In genomic region chr14:75222208-75222701, GRCh38 we compare ENCODE assay signal across 8 cellular contexts. TPM values are rescaled to one million over a fixed set of nuclear protein-coding genes. Genes with fewer than 3 reads are reported as not detected.
DNase-seq lines count a peak whose midpoint lies in the region; ATAC-seq, FAIRE-seq and TF ChIP-seq lines count a peak whose summit lies in the region.

No MANE protein-coding gene starts in this region.

- H3K9ac ChIP-seq in Karpas-422 (ENCODE audit: low read length) (no peak overlapping the region), H1 (replicated peaks in 1 of 4; ENCODE audit: extremely low read depth in 1 of 4, low read depth in 3 of 4, low read length in 3 of 4) (no peak overlapping the region), trophoblast cell (ENCODE audit: low read length) (no peak overlapping the region)

- no peak overlapping the region for H3K27ac Mint-ChIP-seq in effector memory CD8-positive, alpha-beta T cell

- POLR2A ChIA-PET in H1 (lab: Charles Lee; ENCODE audit: partially characterized antibody), result interaction anchor here (0.6 to 2.0 kb wide), 4 partner anchors 13 to 1046 kb away, joined by 3 to 7 read pairs (median 4); no protein-coding TSS in a partner anchor

- H4K8ac ChIP-seq in H1 (ENCODE audit: extremely low read depth, insufficient read depth, low read length) (no peak overlapping the region; the same call in 1 of the 2 replicates), trophoblast cell (ENCODE audit: low read depth, low read length) (peak overlapping the region; percentile 72)

- peak; percentile 48 for ATAC-seq in GM18861 (IDR thresholded peaks at IDR 0.05; ENCODE audit: unreplicated experiment)
- no peak for ATAC-seq in effector memory CD8-positive, alpha-beta T cell (replicated peaks)

- H3K14ac ChIP-seq in H1 (ENCODE audit: insufficient read length), result no peak overlapping the region
- peak overlapping the region; percentile 67 for H3K14ac ChIP-seq in trophoblast cell (ENCODE audit: low read length)

- H3K4me2 ChIP-seq in Karpas-422 (ENCODE audit: low read depth, low read length, poor library complexity, severe bottlenecking) (peak overlapping the region; percentile 33), H1 (ENCODE audit: insufficient read depth in 1 of 2, low read depth in 2 of 2, low read length in 2 of 2) (peak overlapping the region in 1 of 2 experiments; percentile 10; a peak in 1 of 4 replicates), trophoblast cell (ENCODE audit: low read length) (no peak overlapping the region)

- H3K79me2 ChIP-seq in Karpas-422 (ENCODE audit: low read length), result no peaks in the 10 kb centered on the region
- no peaks in the 10 kb centered on the region for H3K79me2 ChIP-seq in H1 (ENCODE audit: control insufficient read depth in 1 of 2, insufficient read depth in 2 of 2, low read length in 2 of 2)
- H3K79me2 ChIP-seq in trophoblast cell (ENCODE audit: control insufficient read depth, insufficient read depth, low read length, poor library complexity), result no peaks in the 10 kb centered on the region

- no peak overlapping the region for H3K4me3 Mint-ChIP-seq in effector memory CD8-positive, alpha-beta T cell

- WGBS in H1 (ENCODE audit: extremely low coverage in 1 of 2, insufficient coverage in 1 of 2, insufficient read length in 1 of 2, insufficient replicate concordance in 2 of 2, low coverage in 1 of 2, low lambda C conversion rate in 2 of 2, missing lambda C conversion rate in 1 of 2), 2 experiments, result 64% methylated on average over 12 of the region's 12 CpGs; no CpG with 5 or more reads in 1 of the 2 experiments
- no CpG with 5 or more reads among the region's 12 CpGs for WGBS in trophoblast cell (ENCODE audit: extremely low coverage, insufficient coverage, insufficient read length)
- 72 to 89% (median 74%) methylated on average over 12 of the region's 12 CpGs for WGBS in stomach, 5 donors

- H3K23ac ChIP-seq in H1 (ENCODE audit: insufficient read length) (no peak overlapping the region), trophoblast cell (ENCODE audit: low read length) (no peak overlapping the region)

- H3K4ac ChIP-seq in H1 (replicated peaks; ENCODE audit: insufficient read length, low read depth, low read length) (no peak overlapping the region), trophoblast cell (ENCODE audit: low read depth, low read length) (no peak overlapping the region)

- no peak for TF ChIP-seq POLR2A in H1 (IDR thresholded peaks at IDR 0.05; ENCODE audit: control extremely low read depth in 1 of 2, low read depth in 2 of 2, low read length in 2 of 2)
- TF ChIP-seq POLR2A in stomach (IDR thresholded peaks at IDR 0.05), result no peak

- DNase-seq in Karpas-422 (peak; percentile 54), H1 (ENCODE audit: low read depth in 1 of 2, low spot score in 2 of 2) (peak in 1 of 2 experiments; percentile 47), trophoblast cell (peak; percentile 65 to 71), stomach (no peak), NCI-H526 treated with DMSO at 0.1 percent for 48 hours (lab: John Stamatoyannopoulos, UW) (no peak), NCI-H1417 treated with DMSO at 0.1 percent for 48 hours (lab: John Stamatoyannopoulos, UW) (no peak)
- no peak for DNase-seq in effector memory CD8-positive, alpha-beta T cell

- H3K79me1 ChIP-seq in H1 (ENCODE audit: low read depth, low read length) (no peaks in the 10 kb centered on the region), trophoblast cell (ENCODE audit: low read length) (peaks cover 8% of the 10 kb centered on the region)

- peak overlapping the region; percentile 16 for H2BK120ac ChIP-seq in H1 (replicated peaks; ENCODE audit: low read depth, low read length)
- H2BK120ac ChIP-seq in trophoblast cell (ENCODE audit: insufficient read depth, low read length, poor library complexity), result peak overlapping the region; percentile 91

- H2BK5ac ChIP-seq in H1 (ENCODE audit: low read depth, low read length) (peak overlapping the region; percentile 80; the same call in 1 of the 2 replicates), trophoblast cell (ENCODE audit: low read depth, low read length, poor library complexity) (peak overlapping the region; percentile 22)

- H3K27me3 Mint-ChIP-seq in effector memory CD8-positive, alpha-beta T cell, result no peaks in the 10 kb centered on the region

- TF ChIP-seq CTCF in H1 (IDR thresholded peaks at IDR 0.05; ENCODE audit: control extremely low read depth in 1 of 3, insufficient read depth in 1 of 3, low read depth in 1 of 3, low read length in 3 of 3) (no peak), stomach (IDR thresholded peaks at IDR 0.05) (no peak)

- peaks cover 5 to 14% of the 10 kb centered on the region in 2 donors for H3K4me1 Mint-ChIP-seq in effector memory CD8-positive, alpha-beta T cell (ENCODE audit: low read depth in 2 of 2)

- no peak for FAIRE-seq in H1 (lab: Jason Lieb, UNC)

- TF ChIP-seq RAD21 in H1 (IDR thresholded peaks at IDR 0.05 in 1 of 2, conservative IDR thresholded peaks at IDR 0.05 in 1 of 2; ENCODE audit: low read depth in 2 of 2, low read length in 2 of 2), result no peak

- no peaks in the 10 kb centered on the region for H3K36me3 ChIP-seq in Karpas-422 (ENCODE audit: insufficient read depth, low read length)
- H3K36me3 ChIP-seq in H1 (ENCODE audit: control insufficient read depth in 2 of 4, insufficient read depth in 4 of 4, low read length in 3 of 4), result no peaks in the 10 kb centered on the region
- no peaks in the 10 kb centered on the region for H3K36me3 ChIP-seq in trophoblast cell (ENCODE audit: control insufficient read depth in 1 of 2, insufficient read depth in 2 of 2, low read length in 2 of 2)
- H3K36me3 ChIP-seq in stomach, result no peaks in the 10 kb centered on the region

- H3K9me2 ChIP-seq in Karpas-422 (replicated peaks; ENCODE audit: insufficient read depth, low read length), result no peaks in the 10 kb centered on the region

- H3K27ac ChIP-seq in Karpas-422 (ENCODE audit: low read length), result no peak overlapping the region
- H3K27ac ChIP-seq in H1 (ENCODE audit: low read depth, low read length), result no peak overlapping the region
- no peak overlapping the region for H3K27ac ChIP-seq in trophoblast cell (ENCODE audit: low read depth, low read length)
- H3K27ac ChIP-seq in stomach, result no peak overlapping the region

- H2BK15ac ChIP-seq in H1 (ENCODE audit: low read length), result peak overlapping the region; percentile 20; the same call in 1 of the 2 replicates

- H3K56ac ChIP-seq in H1 (replicated peaks; ENCODE audit: insufficient read length, low read depth, low read length), result no peak overlapping the region

- H4K91ac ChIP-seq in H1 (replicated peaks; ENCODE audit: insufficient read length, low read length), result peak overlapping the region; percentile 40
- H4K91ac ChIP-seq in trophoblast cell (ENCODE audit: low read depth, low read length), result peak overlapping the region; percentile 86

- H3K4me3 ChIP-seq in Karpas-422 (ENCODE audit: low read length) (no peak overlapping the region), H1 (ENCODE audit: extremely low read depth in 1 of 4, insufficient read depth in 2 of 4, low read depth in 3 of 4, low read length in 4 of 4) (no peak overlapping the region), trophoblast cell (ENCODE audit: low read depth, low read length) (no peak overlapping the region), stomach (no peak overlapping the region)

- H3K36me3 Mint-ChIP-seq in effector memory CD8-positive, alpha-beta T cell (ENCODE audit: insufficient read depth), result no peaks in the 10 kb centered on the region

- intact Hi-C loops in stomach (cut with DNase I; ENCODE audit: low total_unique reads), result no loop called here

- no peaks in the 10 kb centered on the region for H3K23me2 ChIP-seq in H1 (ENCODE audit: low read depth, low read length)

- H2AFZ ChIP-seq in Karpas-422 (ENCODE audit: low read length), result 0 out of 2 replicates have a peak overlapping the region, but pooled peaks have one; percentile 1
- peak overlapping the region; percentile 97 for H2AFZ ChIP-seq in H1 (ENCODE audit: low read length)
- peak overlapping the region; percentile 26 for H2AFZ ChIP-seq in trophoblast cell (ENCODE audit: insufficient read depth, low read length, poor library complexity)

- H2BK12ac ChIP-seq in H1 (ENCODE audit: low read depth, low read length), result peak overlapping the region; percentile 99
- H2BK12ac ChIP-seq in trophoblast cell (ENCODE audit: low read length), result peak overlapping the region; percentile 63

- H3K9me3 Mint-ChIP-seq in effector memory CD8-positive, alpha-beta T cell, result no peaks in the 10 kb centered on the region

- TF ChIP-seq EP300 in H1 (IDR thresholded peaks at IDR 0.05; ENCODE audit: borderline replicate concordance in 1 of 2, low read depth in 2 of 2, low read length in 2 of 2), result no peak
- TF ChIP-seq EP300 in stomach (IDR thresholded peaks at IDR 0.05), result no peak

- H2BK20ac ChIP-seq in H1 (ENCODE audit: low read length), result 0 out of 2 replicates have a peak overlapping the region, but pooled peaks have one; percentile 24

- peaks cover 16% of the 10 kb centered on the region for H3K4me1 ChIP-seq in Karpas-422 (ENCODE audit: low read length)
- H3K4me1 ChIP-seq in H1 (replicated peaks in 1 of 4; ENCODE audit: control insufficient read depth in 3 of 4, insufficient read depth in 4 of 4, low read length in 3 of 4), result peaks cover 3 to 15% (median 8%) of the 10 kb centered on the region in 4 experiments; a peak in 6 of 7 replicates
- peaks cover 11 to 15% of the 10 kb centered on the region in 2 experiments for H3K4me1 ChIP-seq in trophoblast cell (ENCODE audit: control insufficient read depth in 1 of 2, insufficient read depth in 2 of 2, low read length in 2 of 2)
- H3K4me1 ChIP-seq in stomach, result peaks cover 0 to 26% (median 15%) of the 10 kb centered on the region in 4 donors

- H3K27me3 ChIP-seq in Karpas-422 (ENCODE audit: low read length) (no peaks in the 10 kb centered on the region), H1 (replicated peaks in 1 of 4; ENCODE audit: control insufficient read depth in 3 of 4, extremely low read depth in 1 of 4, insufficient read depth in 3 of 4, low read length in 3 of 4) (no peaks in the 10 kb centered on the region), trophoblast cell (ENCODE audit: insufficient read depth, low read length) (no peaks in the 10 kb centered on the region), stomach (no peaks in the 10 kb centered on the region)

- H4K12ac ChIP-seq in trophoblast cell (ENCODE audit: low read depth, low read length), result peak overlapping the region; percentile 47

- H2AK5ac ChIP-seq in H1 (ENCODE audit: low read depth, low read length) (0 out of 2 replicates have a peak overlapping the region, but pooled peaks have one; percentile 86), trophoblast cell (ENCODE audit: low read length) (no peak overlapping the region)

- H3K9me3 ChIP-seq in Karpas-422 (ENCODE audit: low read length) (no peaks in the 10 kb centered on the region), H1 (ENCODE audit: insufficient read depth in 2 of 2, low read depth in 1 of 2, low read length in 1 of 2) (no peaks in the 10 kb centered on the region), trophoblast cell (ENCODE audit: insufficient read depth, low read depth, low read length) (no peaks in the 10 kb centered on the region), stomach (no peaks in the 10 kb centered on the region)

- no peaks in the 10 kb centered on the region for H4K20me1 ChIP-seq in Karpas-422 (ENCODE audit: insufficient read depth, low read depth, low read length)
- no peaks in the 10 kb centered on the region for H4K20me1 ChIP-seq in H1 (replicated peaks in 1 of 2; ENCODE audit: control insufficient read depth in 1 of 2, insufficient read depth in 2 of 2, low read length in 2 of 2)

- H3K18ac ChIP-seq in H1 (ENCODE audit: extremely low read depth, low read length) (0 out of 2 replicates have a peak overlapping the region, but pooled peaks have one; percentile 43), trophoblast cell (ENCODE audit: low read length) (peak overlapping the region; percentile 80)

- CTCF ChIA-PET in H1 (lab: Charles Lee; ENCODE audit: partially characterized antibody), result interaction anchor here (0.9 to 1.8 kb wide), 3 partner anchors 10 to 92 kb away, joined by 4 to 8 read pairs (median 4); no protein-coding TSS in a partner anchor

- no peak overlapping the region for H4K5ac ChIP-seq in H1 (ENCODE audit: insufficient read length, low read depth, low read length)

RNA-seq across cellular contexts. Expression of gene TMED10, which starts 45.8 kb away (rescaled TPM):
- total RNA-seq in Karpas-422 (2014; rRNA removed; shearing (Covaris generic); ENCODE audit: low replicate concordance), result 104 and 349 TPM in 2 replicates
- total RNA-seq in H1 (2021; fragmentation: NEBNext Ultra II Directional; extraction: Animal tissue kit (Norgen Biotek cat#: 25700)), result 250 and 251 TPM in 2 replicates
- polyA plus RNA-seq in H1 (2011; rRNA removed) (163 and 218 TPM in 2 replicates), stomach (10 to 100 TPM; 48.4 to 71.7 (median 61.9) TPM)
- 163 TPM for polyA plus RNA-seq in H1 (2011; cell fraction: cytosol; rRNA removed)
- polyA plus RNA-seq in H1 (2011; cell fraction: nucleus; rRNA removed), result 194 TPM
- polyA plus RNA-seq in H1 (2012, experiment 1 of 2), result 188 to 225 TPM (median 214 TPM) in 4 replicates
- 35.0 TPM for polyA plus RNA-seq in H1 (2012, experiment 2 of 2)
- polyA plus RNA-seq in H1 (2013, experiment 1 of 2), result 254 TPM
- polyA plus RNA-seq in H1 (2013, experiment 2 of 2), result 326 TPM
- polyA minus RNA-seq in H1 (2011; rRNA and poly(A)+ RNA removed), result 528 and 582 TPM in 2 replicates
- polyA minus RNA-seq in H1 (2011; cell fraction: cytosol; rRNA and poly(A)+ RNA removed), result 221 TPM
- polyA minus RNA-seq in H1 (2011; cell fraction: nucleus; rRNA and poly(A)+ RNA removed), result 120 TPM
- polyA plus RNA-seq in trophoblast cell (2013), result 331 and 337 TPM in 2 replicates
- total RNA-seq in stomach, result 100 to 1,000 TPM in 4 of 5 donors, 10 to 100 TPM in 1; 26.6 to 292 (median 140) TPM

RNA-seq across cellular contexts. Expression of gene FOS, which starts 56.4 kb away (rescaled TPM):
- total RNA-seq in Karpas-422 (2014; rRNA removed; shearing (Covaris generic); ENCODE audit: low replicate concordance), result 3.8 and 5.5 TPM in 2 replicates
- total RNA-seq in H1 (2021; fragmentation: NEBNext Ultra II Directional; extraction: Animal tissue kit (Norgen Biotek cat#: 25700)), result 51.5 and 51.8 TPM in 2 replicates
- 50.2 and 74.5 TPM in 2 replicates for polyA plus RNA-seq in H1 (2011; rRNA removed)
- 29.8 TPM for polyA plus RNA-seq in H1 (2011; cell fraction: cytosol; rRNA removed)
- polyA plus RNA-seq in H1 (2011; cell fraction: nucleus; rRNA removed), result 236 TPM
- polyA plus RNA-seq in H1 (2012, experiment 1 of 2), result 36.4 to 90.0 TPM (median 56.1 TPM) in 4 replicates
- 60.5 TPM for polyA plus RNA-seq in H1 (2012, experiment 2 of 2)
- polyA plus RNA-seq in H1 (2013, experiment 1 of 2), result 8.6 TPM
- 8.3 TPM for polyA plus RNA-seq in H1 (2013, experiment 2 of 2)
- 35.8 and 91.1 TPM in 2 replicates for polyA minus RNA-seq in H1 (2011; rRNA and poly(A)+ RNA removed)
- 38.5 TPM for polyA minus RNA-seq in H1 (2011; cell fraction: cytosol; rRNA and poly(A)+ RNA removed)
- polyA minus RNA-seq in H1 (2011; cell fraction: nucleus; rRNA and poly(A)+ RNA removed), result 604 TPM
- 26.6 and 30.7 TPM in 2 replicates for polyA plus RNA-seq in trophoblast cell (2013)
- total RNA-seq in stomach, result 1,000 to 10,000 TPM in 1 of 5 donors, 100 to 1,000 TPM in 4; 134 to 1,274 (median 649) TPM
- polyA plus RNA-seq in stomach, result 10 to 100 TPM; 62.2 to 82.0 (median 77.1) TPM

Comparison
In these comparisons a context has a peak if more than half of its experiments do, and no peak if none do; other contexts are left out.
1. DNase-seq: peak in Karpas-422 (single experiment) and trophoblast cell (2 of 2); none in stomach (single experiment), NCI-H526 treated with DMSO at 0.1 percent for 48 hours (single experiment), effector memory CD8-positive, alpha-beta T cell (0 of 3) and NCI-H1417 treated with DMSO at 0.1 percent for 48 hours (single experiment).
2. H2AFZ ChIP-seq: peak in every context shown above with its lines; median percentile 97 in H1; 26 in trophoblast cell; 1 in Karpas-422.